Comparison of ENCODE assay signal across 20 cellular contexts in genomic region chr18:47618758-47619157, GRCh38.
DNase-seq lines count a peak whose midpoint lies in the region; ATAC-seq and TF ChIP-seq lines count a peak whose summit lies in the region.
"Had no signal": no experiment of that assay in that cellular context is flagged by ENCODE, and none has a peak within 500 bp of the region (broad histone marks: within the 10 kb centered on the region; RNA-seq: fewer than 3 reads in every experiment).

No MANE protein-coding gene starts in this region.

- H3K4me3 ChIP-seq in H7 (ENCODE audit: insufficient read depth, low read depth, low read length): no peak overlapping the region
- H3K4me3 ChIP-seq: A549; BLaER1 treated with 17β-estradiol and CSF1 and Interleukin-3, amounts not matched to agents 10 nM and 100 nM had no signal

- no peaks in the 10 kb centered on the region for H3K36me3 Mint-ChIP-seq in WTC11
- H3K36me3 Mint-ChIP-seq in activated T-helper 17 cell treated with anti-CD3 and anti-CD28 coated beads, Interleukin-2, amount 50 U/mL, for 72 hours (ENCODE audit: low read depth): no peaks in the 10 kb centered on the region
- H3K36me3 Mint-ChIP-seq: CD14-positive monocyte; CD8-positive, alpha-beta memory T cell had no signal

- no peaks in the 10 kb centered on the region for H3K9me3 Mint-ChIP-seq in WTC11
- H3K9me3 Mint-ChIP-seq in activated T-helper 17 cell treated with anti-CD3 and anti-CD28 coated beads, Interleukin-2, amount 50 U/mL, for 72 hours: no peaks in the 10 kb centered on the region
- H3K9me3 Mint-ChIP-seq: CD4-positive, alpha-beta T cell had no signal

- peaks cover 5% of the 10 kb centered on the region for H3K4me1 Mint-ChIP-seq in WTC11
- no peaks in the 10 kb centered on the region for H3K4me1 Mint-ChIP-seq in activated T-helper 17 cell treated with anti-CD3 and anti-CD28 coated beads, Interleukin-2, amount 50 U/mL, for 72 hours
- H3K4me1 Mint-ChIP-seq: CD14-positive monocyte; CD8-positive, alpha-beta memory T cell had no signal

- DNase-seq in H7: peak; percentile 28
- no peak for DNase-seq in WTC11 (ENCODE audit: low spot score)
- DNase-seq in iPS-NIHi7 (ENCODE audit: extremely low spot score): peak; percentile 29
- no peak for DNase-seq in SW480 (ENCODE audit: low spot score)
- DNase-seq in NCI-H510A (lab: John Stamatoyannopoulos, UW): no peak
- DNase-seq: 8988T; ACHN; AML-193; BE2C; CD4-positive, alpha-beta T cell; CD8-positive, alpha-beta memory T cell; DMS53; DMS79 treated with DMSO at 0.1 percent for 48 hours; GF-D8; HCEC 1CT had no signal

- POLR2A ChIA-PET in WTC11 (lab: Charles Lee): no interaction called here

- ATAC-seq in WTC11 (0 out of 2 replicates have a peak, but pooled peaks have one; percentile 24), GM18873 (IDR thresholded peaks at IDR 0.05; ENCODE audit: low FRiP score, unreplicated experiment) (no peak)
- no peak for ATAC-seq in activated T-helper 17 cell treated with anti-CD3 and anti-CD28 coated beads, Interleukin-2, amount 50 U/mL, for 72 hours (replicated peaks)
- ATAC-seq: A549 had no signal

- peaks cover 5% of the 10 kb centered on the region for H3K27me3 Mint-ChIP-seq in WTC11 (ENCODE audit: low read depth)
- peaks cover 28% of the 10 kb centered on the region for H3K27me3 Mint-ChIP-seq in activated T-helper 17 cell treated with anti-CD3 and anti-CD28 coated beads, Interleukin-2, amount 50 U/mL, for 72 hours

- no peak for TF ChIP-seq CTCF in WTC11 (IDR thresholded peaks at IDR 0.05)

- CTCF ChIA-PET in WTC11 (lab: Charles Lee): interaction anchor here (0.6 to 2.1 kb wide), 2 partner anchors 129 to 130 kb away, joined by 3 to 8 read pairs; no protein-coding TSS in a partner anchor

- H3K4me3 Mint-ChIP-seq in WTC11: no peak overlapping the region
- H3K4me3 Mint-ChIP-seq in activated T-helper 17 cell treated with anti-CD3 and anti-CD28 coated beads, Interleukin-2, amount 50 U/mL, for 72 hours: no peak overlapping the region
- H3K4me3 Mint-ChIP-seq: CD14-positive monocyte; CD4-positive, alpha-beta T cell; CD8-positive, alpha-beta memory T cell had no signal

- H3K36me3 ChIP-seq in H7 (replicated peaks; ENCODE audit: control insufficient read depth, insufficient read depth, low read length): no peaks in the 10 kb centered on the region
- H3K36me3 ChIP-seq: BE2C; BLaER1 treated with 17β-estradiol and CSF1 and Interleukin-3, amounts not matched to agents 10 nM and 100 nM had no signal

- H3K27ac Mint-ChIP-seq in WTC11: no peak overlapping the region
- H3K27ac Mint-ChIP-seq in activated T-helper 17 cell treated with anti-CD3 and anti-CD28 coated beads, Interleukin-2, amount 50 U/mL, for 72 hours: no peak overlapping the region
- H3K27ac Mint-ChIP-seq: CD4-positive, alpha-beta T cell; CD8-positive, alpha-beta memory T cell had no signal

- no peaks in the 10 kb centered on the region for H3K27me3 ChIP-seq in H7 (ENCODE audit: control insufficient read depth, insufficient read depth, low read length)
- H3K27me3 ChIP-seq: BE2C; BLaER1 treated with 17β-estradiol and CSF1 and Interleukin-3, amounts not matched to agents 10 nM and 100 nM had no signal

TF ChIP-seq in WTC11, 78 proteins besides CTCF, POLR2A, EP300 and RAD21:
- TF ChIP-seq ESRRA (CRISPR knock-in tag; IDR thresholded peaks at IDR 0.05; ENCODE audit: borderline replicate concordance): no peak
- no peak for TF ChIP-seq ZNF396 (CRISPR knock-in tag; IDR thresholded peaks at IDR 0.05; ENCODE audit: borderline replicate concordance)
- no peak for TF ChIP-seq MYBL2 (CRISPR knock-in tag; IDR thresholded peaks at IDR 0.05)
- no peak for TF ChIP-seq SMAD3 (CRISPR knock-in tag; IDR thresholded peaks at IDR 0.05; ENCODE audit: borderline replicate concordance)
- TF ChIP-seq NR2C2 (CRISPR knock-in tag; IDR thresholded peaks at IDR 0.05): no peak
- TF ChIP-seq, protein P1, sequence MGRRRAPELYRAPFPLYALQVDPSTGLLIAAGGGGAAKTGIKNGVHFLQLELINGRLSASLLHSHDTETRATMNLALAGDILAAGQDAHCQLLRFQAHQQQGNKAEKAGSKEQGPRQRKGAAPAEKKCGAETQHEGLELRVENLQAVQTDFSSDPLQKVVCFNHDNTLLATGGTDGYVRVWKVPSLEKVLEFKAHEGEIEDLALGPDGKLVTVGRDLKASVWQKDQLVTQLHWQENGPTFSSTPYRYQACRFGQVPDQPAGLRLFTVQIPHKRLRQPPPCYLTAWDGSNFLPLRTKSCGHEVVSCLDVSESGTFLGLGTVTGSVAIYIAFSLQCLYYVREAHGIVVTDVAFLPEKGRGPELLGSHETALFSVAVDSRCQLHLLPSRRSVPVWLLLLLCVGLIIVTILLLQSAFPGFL (CRISPR knock-in tag; IDR thresholded peaks at IDR 0.05; ENCODE audit: borderline replicate concordance): no peak
- TF ChIP-seq PRRX2 (CRISPR knock-in tag; IDR thresholded peaks at IDR 0.05): no peak
- TF ChIP-seq ZNF423 (CRISPR knock-in tag; IDR thresholded peaks at IDR 0.05): no peak
- TF ChIP-seq USF1 (CRISPR knock-in tag; IDR thresholded peaks at IDR 0.05): no peak
- TF ChIP-seq E2F5 (CRISPR knock-in tag; IDR thresholded peaks at IDR 0.05): no peak
- TF ChIP-seq, protein P2, sequence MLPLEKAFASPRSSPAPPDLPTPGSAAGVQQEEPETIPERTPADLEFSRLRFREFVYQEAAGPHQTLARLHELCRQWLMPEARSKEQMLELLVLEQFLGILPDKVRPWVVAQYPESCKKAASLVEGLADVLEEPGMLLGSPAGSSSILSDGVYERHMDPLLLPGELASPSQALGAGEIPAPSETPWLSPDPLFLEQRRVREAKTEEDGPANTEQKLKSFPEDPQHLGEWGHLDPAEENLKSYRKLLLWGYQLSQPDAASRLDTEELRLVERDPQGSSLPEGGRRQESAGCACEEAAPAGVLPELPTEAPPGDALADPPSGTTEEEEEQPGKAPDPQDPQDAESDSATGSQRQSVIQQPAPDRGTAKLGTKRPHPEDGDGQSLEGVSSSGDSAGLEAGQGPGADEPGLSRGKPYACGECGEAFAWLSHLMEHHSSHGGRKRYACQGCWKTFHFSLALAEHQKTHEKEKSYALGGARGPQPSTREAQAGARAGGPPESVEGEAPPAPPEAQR (CRISPR knock-in tag; IDR thresholded peaks at IDR 0.05): no peak
- TF ChIP-seq RORB (CRISPR knock-in tag; IDR thresholded peaks at IDR 0.05): no peak
- TF ChIP-seq ETV6 (CRISPR knock-in tag; IDR thresholded peaks at IDR 0.05): no peak
- TF ChIP-seq TP53 (CRISPR knock-in tag; IDR thresholded peaks at IDR 0.05): no peak
- no peak for TF ChIP-seq JUN (CRISPR knock-in tag; IDR thresholded peaks at IDR 0.05)
- TF ChIP-seq, protein P3, sequence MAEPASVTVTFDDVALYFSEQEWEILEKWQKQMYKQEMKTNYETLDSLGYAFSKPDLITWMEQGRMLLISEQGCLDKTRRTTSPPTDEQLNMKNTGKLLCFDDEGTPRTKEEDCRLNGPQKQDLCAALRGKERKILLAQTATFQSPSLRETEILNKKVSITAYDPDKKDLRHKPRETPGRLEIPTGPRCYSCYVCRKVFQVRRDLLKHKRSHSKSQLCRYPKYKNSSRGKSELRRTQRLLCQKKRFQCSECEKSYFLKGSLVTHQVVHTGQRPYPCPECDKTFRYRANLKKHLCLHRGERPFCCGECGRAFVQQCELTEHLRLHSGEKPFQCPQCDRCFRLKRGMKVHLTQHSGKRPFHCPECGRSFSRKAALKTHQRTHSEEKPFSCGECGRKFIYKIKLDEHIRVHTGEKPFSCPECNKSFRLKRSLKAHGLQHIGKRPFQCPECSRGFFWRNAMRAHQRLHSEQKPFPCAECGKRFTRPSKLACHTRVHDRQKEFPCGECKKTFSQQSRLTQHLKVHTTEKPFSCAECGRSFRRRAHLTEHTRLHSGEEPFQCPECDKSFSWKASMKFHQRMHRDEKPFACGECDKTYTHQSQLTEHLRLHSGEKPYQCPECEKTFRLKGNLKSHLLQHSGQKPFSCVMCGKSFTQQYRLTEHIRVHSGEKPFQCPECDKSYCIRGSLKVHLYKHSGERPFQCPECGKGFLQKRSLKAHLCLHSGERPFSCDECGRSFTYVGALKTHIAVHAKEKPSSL (CRISPR knock-in tag; conservative IDR thresholded peaks at IDR 0.05): no peak
- no peak for TF ChIP-seq IRF1 (CRISPR knock-in tag; IDR thresholded peaks at IDR 0.05)
- TF ChIP-seq KAT7 (CRISPR knock-in tag; IDR thresholded peaks at IDR 0.05; ENCODE audit: borderline replicate concordance): no peak

Comparison
In these comparisons a context has a peak if more than half of its experiments do, and no peak if none do; other contexts are left out.
1. DNase-seq: peak in H7 (single experiment) and iPS-NIHi7 (single experiment); none in WTC11 (single experiment), SW480 (single experiment) and NCI-H510A (single experiment).